ENCODE assay signal across 26 cellular contexts in the genomic region with DNA sequence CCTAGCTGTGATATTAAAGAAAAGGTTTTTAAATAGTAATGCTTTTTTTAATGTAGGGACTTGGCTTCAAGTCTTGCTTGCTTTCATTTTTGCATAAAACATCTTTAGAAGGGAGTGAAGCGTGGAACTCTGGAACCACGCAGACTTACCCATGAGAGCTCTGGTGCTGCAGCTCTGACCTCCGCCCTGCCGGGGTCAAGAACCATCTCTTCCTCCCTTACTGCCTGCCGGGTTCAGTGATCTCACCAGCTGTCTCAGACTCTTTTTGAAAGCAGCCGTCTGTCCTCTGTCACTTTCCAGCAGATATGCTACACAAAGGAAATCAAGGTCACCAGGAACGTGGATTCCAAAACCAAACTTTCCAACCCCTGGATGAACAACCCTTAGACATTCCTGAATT.
DNase-seq lines count a peak whose midpoint lies in the region; ATAC-seq, FAIRE-seq and TF ChIP-seq lines count a peak whose summit lies in the region.
"Had no signal": no experiment of that assay in that cellular context is flagged by ENCODE, and none has a peak within 500 bp of the region (broad histone marks: within the 10 kb centered on the region; RNA-seq: fewer than 3 reads in every experiment).

No MANE protein-coding gene starts in this region.

- H3K4me2 ChIP-seq in BLaER1 (peak overlapping the region; percentile 22; the same call in 1 of the 2 replicates), KMS-11 (peak overlapping the region; percentile 100), K562 (ENCODE audit: insufficient read depth, low read length) (no peak overlapping the region), mesenchymal stem cell (ENCODE audit: low read length, poor library complexity, severe bottlenecking) (peak overlapping the region; percentile 42)
- H3K4me2 ChIP-seq: smooth muscle cell had no signal

- H3K4me3 ChIP-seq in BLaER1 = no peak overlapping the region
- H3K4me3 ChIP-seq in KMS-11 (IDR thresholded peaks at IDR 0.05; ENCODE audit: insufficient read depth, low read depth, low read length) = no peak overlapping the region
- H3K4me3 ChIP-seq in K562 = no peak overlapping the region
- H3K4me3 ChIP-seq in mesenchymal stem cell (ENCODE audit: insufficient read depth in 1 of 2, low read depth in 1 of 2, low read length in 2 of 2) = no peak overlapping the region
- H3K4me3 ChIP-seq in ascending aorta = no peak overlapping the region
- H3K4me3 ChIP-seq: SK-N-MC, smooth muscle cell had no signal

- no peaks in the 10 kb centered on the region for H3K27me3 ChIP-seq in BLaER1
- H3K27me3 ChIP-seq in KMS-11 (ENCODE audit: insufficient read depth, low read depth) = no peaks in the 10 kb centered on the region
- no peaks in the 10 kb centered on the region for H3K27me3 ChIP-seq in K562 (ENCODE audit: control insufficient read depth in 2 of 2, insufficient read depth in 2 of 2, low read length in 2 of 2)
- H3K27me3 ChIP-seq in mesenchymal stem cell (ENCODE audit: control insufficient read depth in 1 of 2, insufficient read depth in 1 of 2, low read length in 2 of 2) = no peaks in the 10 kb centered on the region
- H3K27me3 ChIP-seq in ascending aorta = no peaks in the 10 kb centered on the region
- H3K27me3 ChIP-seq: adrenal gland, brain microvascular endothelial cell, esophagus squamous epithelium had no signal

- no peak for FAIRE-seq in K562 (lab: Jason Lieb, UNC)
- FAIRE-seq: colon, islet of Langerhans had no signal

- no peak for TF ChIP-seq CTCF in KMS-11 (conservative IDR thresholded peaks at IDR 0.05; ENCODE audit: low read depth, low read length)
- TF ChIP-seq CTCF in K562 (IDR thresholded peaks at IDR 0.05 in 2 of 3, conservative IDR thresholded peaks at IDR 0.05 in 1 of 3; ENCODE audit: insufficient read depth in 2 of 3, low read depth in 1 of 3, low read length in 3 of 3) = no peak
- TF ChIP-seq CTCF in ascending aorta (IDR thresholded peaks at IDR 0.05) = no peak

- no peak overlapping the region for H4K91ac ChIP-seq in mesenchymal stem cell (ENCODE audit: low read length)

- H3K4ac ChIP-seq in mesenchymal stem cell (ENCODE audit: low read depth in 1 of 2, low read length in 2 of 2) = peak overlapping the region in 1 of 2 experiments; percentile 79

- H2BK15ac ChIP-seq in mesenchymal stem cell (ENCODE audit: low read depth, poor library complexity, severe bottlenecking) = peak overlapping the region; percentile 28

- H3K14ac ChIP-seq in mesenchymal stem cell (ENCODE audit: low read length in 2 of 2) = no peak overlapping the region

- 0% methylated on average over 7 of the region's 7 CpGs for WGBS in K562 (ENCODE audit: insufficient coverage, low coverage, missing lambda C conversion rate)
- WGBS in mesenchymal stem cell = 19% methylated on average over 7 of the region's 7 CpGs

- H3K9me1 ChIP-seq in K562 (ENCODE audit: control insufficient read depth, insufficient read depth, low read length) = no peaks in the 10 kb centered on the region

- ATAC-seq in K562 = no peak

- no peak for TF ChIP-seq EP300 in K562 (IDR thresholded peaks at IDR 0.05; ENCODE audit: low read length)

- no peak overlapping the region for H2BK120ac ChIP-seq in mesenchymal stem cell (ENCODE audit: low read depth, low read length)

- H3K36me3 ChIP-seq in BLaER1 (no peaks in the 10 kb centered on the region), KMS-11 (ENCODE audit: insufficient read depth) (no peaks in the 10 kb centered on the region), K562 (ENCODE audit: control insufficient read depth, insufficient read depth, low read length) (no peaks in the 10 kb centered on the region), mesenchymal stem cell (ENCODE audit: control insufficient read depth in 1 of 2, insufficient read depth in 2 of 2, low read depth in 1 of 2, low read length in 2 of 2) (no peaks in the 10 kb centered on the region), ascending aorta (no peaks in the 10 kb centered on the region)
- H3K36me3 ChIP-seq: adrenal gland, brain microvascular endothelial cell, esophagus squamous epithelium had no signal

- no peak overlapping the region for H3K27ac ChIP-seq in BLaER1
- H3K27ac ChIP-seq in KMS-11 = peak overlapping the region; percentile 89
- H3K27ac ChIP-seq in K562 (ENCODE audit: extremely low read depth, low read depth, low read length) = no peak overlapping the region
- H3K27ac ChIP-seq in mesenchymal stem cell (ENCODE audit: low read length, poor library complexity, severe bottlenecking) = no peak overlapping the region
- H3K27ac ChIP-seq in ascending aorta = no peak overlapping the region
- H3K27ac ChIP-seq: adrenal gland, brain microvascular endothelial cell, esophagus squamous epithelium, SK-N-MC, VCaP had no signal

- H3K18ac ChIP-seq in mesenchymal stem cell (ENCODE audit: low read depth in 1 of 2, low read length in 2 of 2) = no peak overlapping the region

- in situ Hi-C loops in K562 (cut with MboI) = no loop called here

- H4K8ac ChIP-seq in mesenchymal stem cell (ENCODE audit: low read length) = peak overlapping the region; percentile 47

- H2BK5ac ChIP-seq in mesenchymal stem cell (ENCODE audit: low read depth, low read length, poor library complexity, severe bottlenecking) = no peak overlapping the region

- TF ChIP-seq POLR2A in K562 (conservative IDR thresholded peaks at IDR 0.05) = no peak

- peaks cover 10% of the 10 kb centered on the region; the same call in 1 of the 2 replicates for H3K4me1 ChIP-seq in BLaER1
- H3K4me1 ChIP-seq in KMS-11 (ENCODE audit: low read depth, poor library complexity, severe bottlenecking) = peaks cover 50% of the 10 kb centered on the region
- no peaks in the 10 kb centered on the region for H3K4me1 ChIP-seq in K562 (replicated peaks in 1 of 2; ENCODE audit: control insufficient read depth in 2 of 2, insufficient read depth in 2 of 2, low read length in 2 of 2)
- peaks cover 2% of the 10 kb centered on the region for H3K4me1 ChIP-seq in mesenchymal stem cell (ENCODE audit: control insufficient read depth, insufficient read depth, low read depth, low read length)
- no peaks in the 10 kb centered on the region for H3K4me1 ChIP-seq in ascending aorta
- H3K4me1 ChIP-seq: adrenal gland had no signal

- H2BK12ac ChIP-seq in mesenchymal stem cell (ENCODE audit: low read length in 2 of 2) = peak overlapping the region in 1 of 2 experiments; percentile 54

- H3K79me1 ChIP-seq in mesenchymal stem cell (replicated peaks; ENCODE audit: low read length, poor library complexity, severe bottlenecking) = no peaks in the 10 kb centered on the region

- CTCF ChIA-PET in K562 (lab: Yijun Ruan, JAX; ENCODE audit: low intra/inter-chr PET ratio) = no interaction called here

- H2AFZ ChIP-seq in KMS-11 (ENCODE audit: low read depth) (peak overlapping the region; percentile 85), K562 (ENCODE audit: low read depth, low read length) (no peak overlapping the region), mesenchymal stem cell (ENCODE audit: low read depth, low read length) (no peak overlapping the region)

- no peak for TF ChIP-seq RAD21 in K562 (CRISPR knock-in tag; conservative IDR thresholded peaks at IDR 0.05 in 1 of 2, IDR thresholded peaks at IDR 0.05 in 1 of 2)

- H2AK5ac ChIP-seq in mesenchymal stem cell (ENCODE audit: low read length, severe bottlenecking) = no peak overlapping the region

- H3K9ac ChIP-seq in BLaER1 (no peak overlapping the region), KMS-11 (peak overlapping the region; percentile 61), K562 (ENCODE audit: insufficient read depth in 1 of 2, low read depth in 2 of 2, low read length in 2 of 2) (no peak overlapping the region), mesenchymal stem cell (ENCODE audit: low read length) (no peak overlapping the region)

- intact Hi-C loops in K562 (cut with micrococcal nuclease) = no loop called here
- intact Hi-C loops in ascending aorta (cut with DNase I) = no loop called here

- no peak for DNase-seq in K562 (ENCODE audit: extremely low read depth in 1 of 4, low spot score in 3 of 4)
- peak; percentile 31 for DNase-seq in mesenchymal stem cell
- DNase-seq in dermis blood vessel endothelial cell = no peak
- DNase-seq in COLO829 (ENCODE audit: low spot score) = no peak
- no peak for DNase-seq in NCI-H1092 (lab: John Stamatoyannopoulos, UW)
- DNase-seq in ascending aorta (ENCODE audit: low spot score in 2 of 2) = no peak
- DNase-seq: activated CD4-positive, alpha-beta T cell treated with anti-CD3 and anti-CD28 coated beads for 48 hours; activated naive CD4-positive, alpha-beta T cell treated with Interleukin-2 at 50 U/mL for 16 hours; activated T-cell treated with anti-CD3 and anti-CD28 coated beads, Interleukin-2, amount 50 U/mL, for 48 hours; brain microvascular endothelial cell; COR-L47; DMS79; endodermal cell; esophagus squamous epithelium; GF-D8; KBM-7; NCI-H1694 treated with DMSO at 0.1 percent for 48 hours; NCI-H69 had no signal

- no peak overlapping the region for H3K23ac ChIP-seq in mesenchymal stem cell (ENCODE audit: low read length in 2 of 2)

- no TSS peak for BruUV-seq in K562 (replicated peaks; lab: Mats Ljungman, UMichigan)

- H4K20me1 ChIP-seq in BLaER1 (no peaks in the 10 kb centered on the region), KMS-11 (ENCODE audit: insufficient read depth) (no peaks in the 10 kb centered on the region), K562 (replicated peaks; ENCODE audit: control insufficient read depth, insufficient read depth, low read length) (no peaks in the 10 kb centered on the region)

- POLR2A ChIA-PET in K562 (lab: Yijun Ruan, JAX) = no interaction called here

- no peaks in the 10 kb centered on the region for H3K9me3 ChIP-seq in BLaER1
- no peaks in the 10 kb centered on the region; the same call in 1 of the 2 replicates for H3K9me3 ChIP-seq in K562 (replicated peaks; ENCODE audit: control insufficient read depth, insufficient read depth, low read depth, low read length)
- peaks cover 7% of the 10 kb centered on the region for H3K9me3 ChIP-seq in mesenchymal stem cell (ENCODE audit: control insufficient read depth, low read length)
- no peaks in the 10 kb centered on the region for H3K9me3 ChIP-seq in ascending aorta
- H3K9me3 ChIP-seq: adrenal gland, esophagus squamous epithelium had no signal

- H3K79me2 ChIP-seq in KMS-11 (ENCODE audit: insufficient read depth, low read depth) (no peaks in the 10 kb centered on the region), K562 (ENCODE audit: control insufficient read depth, insufficient read depth, low read length) (no peaks in the 10 kb centered on the region)

TF ChIP-seq in K562, 482 proteins besides CTCF, POLR2A, EP300 and RAD21 (continues in another document):
- TF ChIP-seq ZNF507 (tag; conservative IDR thresholded peaks at IDR 0.05) = no peak
- TF ChIP-seq NEUROD1 (IDR thresholded peaks at IDR 0.05; ENCODE audit: borderline replicate concordance, low read depth, low read length, partially characterized antibody) = no peak
- no peak for TF ChIP-seq ZNF165 (CRISPR knock-in tag; IDR thresholded peaks at IDR 0.05; ENCODE audit: borderline replicate concordance)
